In the genomic region with DNA sequence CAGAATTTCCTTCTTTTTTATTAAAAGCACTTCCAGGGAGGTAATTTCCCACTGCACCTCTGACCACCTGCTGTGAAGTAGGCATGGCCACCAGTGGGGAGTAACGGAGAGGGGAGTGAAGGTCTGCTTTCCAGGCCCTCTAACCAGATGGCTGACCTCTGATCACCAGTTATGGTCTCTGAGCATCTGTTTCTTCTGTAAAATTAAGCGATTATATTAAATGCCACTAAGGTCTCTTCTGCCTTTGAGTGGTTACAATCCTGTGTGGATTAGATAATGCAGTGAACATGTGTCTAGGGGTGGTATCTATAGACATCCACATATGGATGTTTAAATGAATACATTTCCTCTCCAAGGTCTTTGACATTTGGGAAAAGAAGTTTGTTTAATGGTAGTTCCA, we compare ENCODE assay signal across 17 cellular contexts.
A peak's percentile ranks its signal among the peaks of the same experiment; 100 is the strongest.
DNase-seq lines count a peak whose midpoint lies in the region; ATAC-seq and TF ChIP-seq lines count a peak whose summit lies in the region.
"Had no signal": no experiment of that assay in that cellular context is flagged by ENCODE, and none has a peak within 500 bp of the region (broad histone marks: within the 10 kb centered on the region; RNA-seq: fewer than 3 reads in every experiment).

No MANE protein-coding gene starts in this region.

- peak; percentile 31 for DNase-seq in DMS 273 treated with DMSO at 0.1 percent for 48 hours (lab: John Stamatoyannopoulos, UW)
- DNase-seq in NCI-H82 (lab: John Stamatoyannopoulos, UW) = peak; percentile 71
- DNase-seq in stimulated activated CD4-positive, alpha-beta T cell treated with anti-CD3 and anti-CD28 coated beads, Interleukin-12 subunit alpha, Interleukin-12 subunit beta, amount 100 ng/mL, for 4 hours = no peak
- no peak for DNase-seq in activated naive CD4-positive, alpha-beta T cell (lab: John Stamatoyannopoulos, UW)
- DNase-seq in foreskin fibroblast = no peak
- DNase-seq: ACHN; CD4-positive, alpha-beta T cell; DMS53; DND-41; EL; GOT3; H7; HFFc6; IMR-90 had no signal

- no peak overlapping the region for H3K4me3 ChIP-seq in foreskin fibroblast (ENCODE audit: low read depth in 1 of 2, low read length in 2 of 2)
- H3K4me3 ChIP-seq: GM12878 had no signal

- ATAC-seq in SK-N-SH treated with all-trans-retinoic acid at 6 μM for 48 hours = no peak
- ATAC-seq: GM12878, HCT116 had no signal

- no peak for TF ChIP-seq CTCF in foreskin fibroblast (IDR thresholded peaks at IDR 0.05; ENCODE audit: low read depth, low read length)

TF ChIP-seq in SK-N-SH treated with all-trans-retinoic acid at 6 μM for 48 hours, 23 proteins besides CTCF, POLR2A, EP300 and RAD21:
- TF ChIP-seq ARNTL (CRISPR knock-in tag; IDR thresholded peaks at IDR 0.05; ENCODE audit: borderline replicate concordance, low read depth) (no peak), TCF4 (CRISPR knock-in tag; IDR thresholded peaks at IDR 0.05; ENCODE audit: borderline replicate concordance) (peak; percentile 50; the same call in 1 of the 2 replicates)

Comparison
In these comparisons a context has a peak if more than half of its experiments do, and no peak if none do; other contexts are left out.
1. DNase-seq: peak in DMS 273 treated with DMSO at 0.1 percent for 48 hours (single experiment) and NCI-H82 (single experiment); none in stimulated activated CD4-positive, alpha-beta T cell treated with anti-CD3 and anti-CD28 coated beads, Interleukin-12 subunit alpha, Interleukin-12 subunit beta, amount 100 ng/mL, for 4 hours (single experiment), activated naive CD4-positive, alpha-beta T cell (0 of 4) and foreskin fibroblast (0 of 2).